24 cellular contexts compared by ENCODE assay signal in the genomic region with DNA sequence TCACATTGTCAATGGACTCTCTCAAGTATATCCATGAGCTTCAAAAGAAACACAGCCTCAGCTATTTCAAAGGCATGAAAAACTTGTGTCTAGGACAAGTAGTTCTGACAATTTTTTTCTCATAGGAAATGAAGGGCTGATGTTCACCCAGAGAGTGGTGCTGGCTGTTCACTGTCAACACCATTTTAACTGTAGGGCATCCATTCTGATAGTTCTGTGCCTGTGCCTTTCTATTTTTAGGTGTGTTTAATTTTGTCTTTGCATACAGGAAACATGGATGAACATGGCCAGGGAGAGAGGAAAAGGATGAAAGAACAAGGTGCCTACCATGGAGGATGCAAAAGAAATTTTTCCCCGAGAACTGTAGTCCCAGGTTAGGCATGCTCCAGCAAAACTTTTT.
"Had no signal": no experiment of that assay in that cellular context is flagged by ENCODE, and none has a peak within 500 bp of the region (broad histone marks: within the 10 kb centered on the region; RNA-seq: fewer than 3 reads in every experiment).

No MANE protein-coding gene starts in this region.

- H3K4me1 ChIP-seq: neural progenitor cell, parathyroid adenoma, suprapubic skin, vagina had no signal

- ATAC-seq: left lobe of liver; natural killer cell; psoas muscle; stimulated activated effector memory CD8-positive, alpha-beta T cell treated with anti-CD3 and anti-CD28 coated beads, Interleukin-12 subunit alpha, Interleukin-12 subunit beta, amount 100 ng/mL, for 72 hours had no signal

- H3K27me3 ChIP-seq: neural progenitor cell, neutrophil, suprapubic skin, tibial nerve, vagina had no signal

- H3K4me2 ChIP-seq: neural progenitor cell had no signal

- H2AFZ ChIP-seq: neural progenitor cell, parathyroid adenoma had no signal

- H3K9ac ChIP-seq: neural progenitor cell, parathyroid adenoma had no signal

- H3K27ac ChIP-seq: neural progenitor cell, neutrophil, parathyroid adenoma, psoas muscle, suprapubic skin, tibial nerve, vagina had no signal

- H3K4me3 ChIP-seq: lung, neural progenitor cell, psoas muscle, skin epidermis, suprapubic skin, tibial nerve, vagina had no signal

- H3K9me3 ChIP-seq: neutrophil, psoas muscle, suprapubic skin, tibial nerve, vagina had no signal

- H3K36me3 ChIP-seq: neural progenitor cell, neutrophil, suprapubic skin, tibial nerve, vagina had no signal

- DNase-seq: hippocampal formation; kidney glomerular epithelial cell; left cardiac atrium; mesendoderm; naive B cell; natural killer cell; nephron progenitor cell; occipital lobe; psoas muscle; stimulated activated CD4-positive, alpha-beta T cell treated with anti-CD3 and anti-CD28 coated beads, Interleukin-12 subunit alpha, Interleukin-12 subunit beta, amount 100 ng/mL, for 4 hours; stimulated activated CD4-positive, alpha-beta T cell treated with anti-CD3 and anti-CD28 coated beads, Interleukin-15, amount 100 ng/mL, for 24 hours; stimulated activated CD4-positive, alpha-beta T cell treated with anti-CD3 and anti-CD28 coated beads, Interleukin-2, amount 100 ng/mL, for 24 hours; stimulated activated CD4-positive, alpha-beta T cell treated with anti-CD3 and anti-CD28 coated beads, Interleukin-4, amount 100 ng/mL, for 1 hour; stimulated activated naive CD4-positive, alpha-beta T cell had no signal
